24 cellular contexts compared by ENCODE assay signal in genomic region chrX:15683193-15683592, GRCh38. TPM values are rescaled to one million over a fixed set of nuclear protein-coding genes. Genes with fewer than 3 reads are reported as not detected.
"Had no signal": no experiment of that assay in that cellular context is flagged by ENCODE, and none has a peak within 500 bp of the region (broad histone marks: within the 10 kb centered on the region; RNA-seq: fewer than 3 reads in every experiment).

No MANE protein-coding gene starts in this region.

- H3K4me3 ChIP-seq: SJCRH30 had no signal

- H3K9me3 ChIP-seq: SJCRH30 had no signal

- FAIRE-seq: HepG2 had no signal

- DNase-seq: IMR-90, Kasumi-1, MM.1S, NCI-H1092 treated with DMSO at 0.1 percent for 48 hours, NCI-H1436, NCI-H187, NCI-H2029, NCI-H2081 treated with DMSO at 0.1 percent for 48 hours, NCI-H2171, NCI-H226, NCI-H446, NCI-H510A, NCI-H524 treated with DMSO at 0.1 percent for 48 hours, NCI-H69, NCI-H774, PC-3, SHP77 treated with DMSO at 0.1 percent for 48 hours, SJCRH30 had no signal

- H3K9ac ChIP-seq: KMS-11 had no signal

- H3K4me2 ChIP-seq: KMS-11 had no signal

- H3K27ac ChIP-seq: KMS-11, SJCRH30 had no signal

- ATAC-seq: HepG2, Panc1, PC-3, Right ventricle myocardium inferior, SK-N-SH treated with all-trans-retinoic acid at 6 μM for 48 hours had no signal

- H3K27me3 ChIP-seq: SJCRH30 had no signal

RNA-seq across cellular contexts. Expression of gene CLTRN, which starts 18.6 kb away (rescaled TPM):
- total RNA-seq: HT1080 had no signal
